1 cellular context compared by ENCODE assay signal in genomic region chr7:112484671-112485097, GRCh38.
TF ChIP-seq lines count a peak whose summit lies in the region.

No MANE protein-coding gene starts in this region.

TF ChIP-seq in endothelial cell of umbilical vein, 7 proteins besides CTCF, POLR2A, EP300 and RAD21:
- TF ChIP-seq MYC (IDR thresholded peaks at IDR 0.05; ENCODE audit: low read depth, low read length) (no peak), POLR2AphosphoS5 (IDR thresholded peaks at IDR 0.05; ENCODE audit: insufficient read depth, low read depth, low read length) (no peak), JUN (IDR thresholded peaks at IDR 0.05; ENCODE audit: borderline replicate concordance, insufficient read depth, insufficient read length, low read depth) (peak; percentile 85), EZH2 (IDR thresholded peaks at IDR 0.05; ENCODE audit: borderline replicate concordance, low read depth, low read length, severe bottlenecking) (no peak), FOS (IDR thresholded peaks at IDR 0.05; ENCODE audit: borderline replicate concordance, insufficient read depth, low read length) (peak; percentile 89)
